Comparison of ENCODE assay signal across 12 cellular contexts in the genomic region with DNA sequence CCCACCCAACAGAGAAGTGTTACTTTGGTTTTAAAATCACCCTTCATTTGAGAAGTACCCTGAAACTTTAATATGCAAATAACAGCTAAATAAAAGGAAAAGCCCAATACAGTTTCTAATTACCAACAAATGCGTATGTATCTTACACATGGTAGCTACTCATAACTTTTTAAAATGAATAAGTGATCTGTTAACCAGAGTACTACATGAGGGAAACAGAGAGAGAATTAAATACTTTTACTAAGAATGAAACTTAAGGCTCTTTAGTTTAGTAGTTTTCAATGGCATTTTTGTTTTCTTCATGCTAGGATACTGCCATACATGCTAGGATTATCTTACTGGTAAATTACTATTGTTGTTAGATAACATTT. TPM values are rescaled to one million over a fixed set of nuclear protein-coding genes. Genes with fewer than 3 reads are reported as not detected.
DNase-seq lines count a peak whose midpoint lies in the region; ATAC-seq and TF ChIP-seq lines count a peak whose summit lies in the region.
"Had no signal": no experiment of that assay in that cellular context is flagged by ENCODE, and none has a peak within 500 bp of the region (broad histone marks: within the 10 kb centered on the region; RNA-seq: fewer than 3 reads in every experiment).

No MANE protein-coding gene starts in this region.

- POLR2A ChIA-PET in activated CD4-positive, alpha-beta T cell treated with anti-CD3 and anti-CD28 coated beads for 36 hours (lab: Charles Lee) = interaction anchor here (0.9 to 2.6 kb wide), 6 partner anchors 16 to 445 kb away, joined by 3 to 27 read pairs (median 10); partner anchors contain the start of gene NABP1

- no peaks in the 10 kb centered on the region for H3K9me3 ChIP-seq in adipocyte (ENCODE audit: control insufficient read depth, low read length)
- H3K9me3 ChIP-seq in smooth muscle cell (replicated peaks; ENCODE audit: low read depth) = no peaks in the 10 kb centered on the region
- H3K9me3 ChIP-seq: sigmoid colon had no signal

- intact Hi-C loops in activated CD4-positive, alpha-beta T cell treated with anti-CD3 and anti-CD28 coated beads for 36 hours (cut with DNase I, micrococcal nuclease) = loop anchor here (1.0 to 10.0 kb wide), 4 partner anchors 39 to 1854 kb away; partner anchors contain the start of genes ORMDL1 (in 1 of the 2) and PMS1 (in 1 of the 2)
- intact Hi-C loops in posterior cingulate gyrus (cut with DNase I) = no loop called here

- DNase-seq in activated CD4-positive, alpha-beta T cell treated with anti-CD3 and anti-CD28 coated beads for 36 hours = no peak
- DNase-seq in activated CD4-positive, alpha-beta T cell treated with anti-CD3 and anti-CD28 coated beads, Interleukin-2, amount 50 U/mL, for 1 hour = no peak
- DNase-seq in adipocyte (ENCODE audit: low read depth) (no peak), smooth muscle cell (lab: John Stamatoyannopoulos, UW; ENCODE audit: unreplicated experiment) (no peak), UCSD-AML1 (lab: John Stamatoyannopoulos, UW; ENCODE audit: unreplicated experiment) (no peak), posterior cingulate gyrus (no peak)
- DNase-seq in stimulated activated CD4-positive, alpha-beta T cell treated with anti-CD3 and anti-CD28 coated beads, Interleukin-1b, Interleukin-23, amount 100 ng/mL, for 48 hours = no peak
- DNase-seq: activated B cell treated with CpG ODN at 0.5 μM for 24 hours, NCI-H510A, SHP77, sigmoid colon had no signal

- H3K4me3 ChIP-seq in adipocyte (ENCODE audit: low read length) (peak overlapping the region; percentile 49), smooth muscle cell (no peak overlapping the region)
- H3K4me3 ChIP-seq: sigmoid colon had no signal

- H3K4me1 ChIP-seq in adipocyte (ENCODE audit: control insufficient read depth, insufficient read depth, low read length) (peaks cover 47% of the 10 kb centered on the region), smooth muscle cell (ENCODE audit: low read depth) (peaks cover 29% of the 10 kb centered on the region)

- 98% methylated on average over 1 of the region's 1 CpG for WGBS in smooth muscle cell (ENCODE audit: low lambda C conversion rate)

- CTCF ChIA-PET in activated CD4-positive, alpha-beta T cell treated with anti-CD3 and anti-CD28 coated beads for 36 hours (lab: Charles Lee) = interaction anchor here (0.6 to 3.0 kb wide), 15 partner anchors 9 to 1071 kb away, joined by 3 to 20 read pairs (median 5); no protein-coding TSS in a partner anchor

- peak; percentile 25 for ATAC-seq in activated CD4-positive, alpha-beta T cell treated with anti-CD3 and anti-CD28 coated beads for 36 hours
- ATAC-seq in HG03097 (IDR thresholded peaks at IDR 0.05; ENCODE audit: low FRiP score, unreplicated experiment) = peak; percentile 34

- peak overlapping the region; percentile 98 for H3K27ac ChIP-seq in smooth muscle cell (ENCODE audit: low read depth)

- H3K79me2 ChIP-seq in smooth muscle cell (ENCODE audit: low read depth) = no peaks in the 10 kb centered on the region

- no peaks in the 10 kb centered on the region for H4K20me1 ChIP-seq in smooth muscle cell (ENCODE audit: low read depth)

- H3K4me2 ChIP-seq in smooth muscle cell = peak overlapping the region; percentile 76

- no peaks in the 10 kb centered on the region for H3K27me3 ChIP-seq in adipocyte (replicated peaks; ENCODE audit: control insufficient read depth, insufficient read depth, low read length)
- H3K27me3 ChIP-seq in smooth muscle cell (ENCODE audit: low read depth) = no peaks in the 10 kb centered on the region
- H3K27me3 ChIP-seq: sigmoid colon had no signal

- H3K27ac Mint-ChIP-seq in activated CD4-positive, alpha-beta T cell treated with anti-CD3 and anti-CD28 coated beads for 36 hours = peak overlapping the region; percentile 91

- TF ChIP-seq CTCF in smooth muscle cell (IDR thresholded peaks at IDR 0.05; ENCODE audit: borderline replicate concordance, insufficient read depth, poor library complexity, severe bottlenecking) = no peak

- no peak overlapping the region for H2AFZ ChIP-seq in smooth muscle cell (ENCODE audit: low read depth)

- H3K27me3 Mint-ChIP-seq in activated CD4-positive, alpha-beta T cell treated with anti-CD3 and anti-CD28 coated beads for 36 hours = no peaks in the 10 kb centered on the region
- H3K27me3 Mint-ChIP-seq: activated B cell treated with CpG ODN at 0.5 μM for 24 hours had no signal

- H3K36me3 Mint-ChIP-seq in activated CD4-positive, alpha-beta T cell treated with anti-CD3 and anti-CD28 coated beads for 36 hours (ENCODE audit: low read depth) = no peaks in the 10 kb centered on the region

- no peaks in the 10 kb centered on the region for H3K36me3 ChIP-seq in adipocyte (ENCODE audit: control insufficient read depth, insufficient read depth, low read length, severe bottlenecking)
- no peaks in the 10 kb centered on the region for H3K36me3 ChIP-seq in smooth muscle cell (ENCODE audit: low read depth)
- H3K36me3 ChIP-seq: sigmoid colon had no signal

- H3F3A ChIP-seq in smooth muscle cell (ENCODE audit: low read depth) = peaks cover 18% of the 10 kb centered on the region

- H3K4me1 Mint-ChIP-seq in activated CD4-positive, alpha-beta T cell treated with anti-CD3 and anti-CD28 coated beads for 36 hours = peaks cover 65% of the 10 kb centered on the region

- H3K9ac ChIP-seq in adipocyte (ENCODE audit: low read length) (peak overlapping the region; percentile 71), smooth muscle cell (ENCODE audit: low read depth) (no peak overlapping the region)

- H3K4me3 Mint-ChIP-seq in activated CD4-positive, alpha-beta T cell treated with anti-CD3 and anti-CD28 coated beads for 36 hours = no peak overlapping the region
- H3K4me3 Mint-ChIP-seq: activated B cell treated with CpG ODN at 0.5 μM for 24 hours had no signal

- no peaks in the 10 kb centered on the region for H3K9me3 Mint-ChIP-seq in activated CD4-positive, alpha-beta T cell treated with anti-CD3 and anti-CD28 coated beads for 36 hours (ENCODE audit: low read depth)
- H3K9me3 Mint-ChIP-seq: activated B cell treated with CpG ODN at 0.5 μM for 24 hours had no signal

RNA-seq across cellular contexts. Expression of gene NABP1, which starts 39.1 kb away (rescaled TPM):
- 10 to 100 TPM; 52.4 to 53.9 TPM for total RNA-seq in activated CD4-positive, alpha-beta T cell treated with anti-CD3 and anti-CD28 coated beads for 36 hours
- total RNA-seq in smooth muscle cell = 38.3 and 44.9 TPM in 2 replicates
- polyA plus RNA-seq in smooth muscle cell = 7.8 and 20.4 TPM in 2 replicates
